ENCODE assay signal across 8 cellular contexts in the genomic region with DNA sequence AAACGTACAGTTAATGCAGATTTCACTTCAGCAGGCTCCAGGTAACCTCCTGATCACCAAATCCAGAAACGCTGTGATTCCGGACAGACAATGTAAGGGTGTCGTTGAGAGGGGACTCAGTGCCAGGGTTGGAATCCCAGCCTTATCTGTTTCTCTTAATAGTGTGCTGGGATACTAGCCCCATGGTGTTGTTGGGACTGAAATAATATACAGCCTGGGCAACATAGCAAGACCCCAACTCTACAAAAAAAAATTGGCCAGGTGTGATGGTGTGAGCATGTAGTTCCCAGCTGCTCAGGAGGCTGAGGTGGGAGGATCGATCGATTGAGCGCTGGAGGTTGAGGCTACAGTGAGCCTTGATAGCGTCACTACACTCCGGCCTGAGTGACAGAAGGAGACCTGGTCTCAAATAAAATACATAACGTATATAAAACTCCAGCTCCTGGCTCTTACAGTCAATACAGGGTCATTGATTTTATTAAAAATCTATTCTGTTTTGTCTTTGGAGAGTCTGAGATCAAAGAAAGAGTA. TPM values are rescaled to one million over a fixed set of nuclear protein-coding genes. Genes with fewer than 3 reads are reported as not detected.
A peak's percentile ranks its signal among the peaks of the same experiment; 100 is the strongest.
DNase-seq lines count a peak whose midpoint lies in the region; ATAC-seq and TF ChIP-seq lines count a peak whose summit lies in the region.

No MANE protein-coding gene starts in this region.

- DNase-seq in foreskin keratinocyte (no peak), skeletal muscle cell (ENCODE audit: low read depth) (no peak), NCI-H2196 treated with DMSO at 0.1 percent for 48 hours (lab: John Stamatoyannopoulos, UW; ENCODE audit: unreplicated experiment) (no peak), pons (ENCODE audit: low spot score) (no peak)
- DNase-seq in activated effector memory CD4-positive, alpha-beta T cell treated with Interleukin-2 at 50 U/mL for 16 hours, result no peak

- H3K27me3 ChIP-seq in foreskin keratinocyte, result no peaks in the 10 kb centered on the region

- no peak for ATAC-seq in foreskin keratinocyte
- ATAC-seq in HG03354 (IDR thresholded peaks at IDR 0.05; ENCODE audit: poor library complexity, severe bottlenecking, unreplicated experiment), result no peak

- no peaks in the 10 kb centered on the region for H3K4me1 ChIP-seq in foreskin keratinocyte

- no peak for TF ChIP-seq CTCF in GM12875 (IDR thresholded peaks at IDR 0.05; ENCODE audit: borderline replicate concordance, insufficient read depth, low read depth, low read length)
- no peak for TF ChIP-seq CTCF in VCaP (conservative IDR thresholded peaks at IDR 0.05)
- no peak for TF ChIP-seq CTCF in foreskin keratinocyte (conservative IDR thresholded peaks at IDR 0.05)

- H3K4me3 ChIP-seq in GM12875 (ENCODE audit: low read depth, low read length) (peak overlapping the region; percentile 92), skeletal muscle cell (ENCODE audit: low read depth, low read length) (peak overlapping the region; percentile 96)

- H3K27ac ChIP-seq in VCaP (peak overlapping the region; percentile 97), foreskin keratinocyte (peak overlapping the region; percentile 69)

RNA-seq across cellular contexts. Expression of a gene that starts 1.3 kb away (rescaled TPM):
- 200 and 206 TPM in 2 replicates for total RNA-seq in foreskin keratinocyte
- polyA plus RNA-seq in foreskin keratinocyte, result 209 and 229 TPM in 2 replicates

RNA-seq across cellular contexts. Expression of a gene that starts 33.4 kb away (rescaled TPM):
- 15.4 and 21.7 TPM in 2 replicates for total RNA-seq in foreskin keratinocyte
- 7.3 and 8.8 TPM in 2 replicates for polyA plus RNA-seq in foreskin keratinocyte
